8 cellular contexts compared by ENCODE assay signal in the genomic region with DNA sequence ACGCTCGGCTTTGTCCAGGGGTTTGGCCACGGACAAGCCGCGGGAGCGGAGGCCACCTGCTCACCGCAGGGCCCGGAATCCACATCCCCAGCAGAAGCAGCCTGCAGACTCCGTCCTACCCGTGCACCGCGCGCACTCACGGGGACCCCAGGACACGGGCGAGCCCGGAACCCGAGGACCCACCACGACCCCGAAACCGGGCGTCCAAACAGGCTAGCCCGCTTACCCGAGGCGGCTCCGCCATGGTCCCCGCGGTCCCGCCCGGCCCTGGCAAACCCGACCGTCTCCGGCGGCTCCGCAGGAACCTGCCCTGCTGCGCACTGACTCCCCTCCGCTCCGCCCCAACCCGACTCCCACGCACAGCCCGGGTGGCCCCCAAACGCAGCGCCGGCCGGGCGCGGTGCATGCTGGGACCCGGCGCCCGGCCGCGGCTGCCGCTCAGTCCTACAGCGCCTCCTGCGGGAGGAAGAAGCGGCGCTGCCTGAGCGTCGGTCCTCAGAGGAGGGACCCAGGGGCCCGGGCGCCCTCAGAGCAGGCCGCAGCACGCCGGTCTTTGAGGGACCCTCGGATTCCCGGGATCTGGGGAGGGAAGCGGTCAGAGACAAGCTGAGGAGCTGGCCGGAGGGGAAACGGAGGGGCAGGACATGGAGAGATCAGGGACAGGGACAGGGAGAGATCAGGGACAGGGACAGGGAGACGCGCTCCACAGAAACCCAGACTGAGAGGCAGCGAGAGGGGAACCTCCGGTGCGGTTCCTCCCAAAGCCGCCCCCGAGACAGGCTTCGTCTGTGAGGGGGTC. TPM values are rescaled to one million over a fixed set of nuclear protein-coding genes. Genes with fewer than 3 reads are reported as not detected.
DNase-seq lines count a peak whose midpoint lies in the region; ATAC-seq and TF ChIP-seq lines count a peak whose summit lies in the region.

A gene with protein sequence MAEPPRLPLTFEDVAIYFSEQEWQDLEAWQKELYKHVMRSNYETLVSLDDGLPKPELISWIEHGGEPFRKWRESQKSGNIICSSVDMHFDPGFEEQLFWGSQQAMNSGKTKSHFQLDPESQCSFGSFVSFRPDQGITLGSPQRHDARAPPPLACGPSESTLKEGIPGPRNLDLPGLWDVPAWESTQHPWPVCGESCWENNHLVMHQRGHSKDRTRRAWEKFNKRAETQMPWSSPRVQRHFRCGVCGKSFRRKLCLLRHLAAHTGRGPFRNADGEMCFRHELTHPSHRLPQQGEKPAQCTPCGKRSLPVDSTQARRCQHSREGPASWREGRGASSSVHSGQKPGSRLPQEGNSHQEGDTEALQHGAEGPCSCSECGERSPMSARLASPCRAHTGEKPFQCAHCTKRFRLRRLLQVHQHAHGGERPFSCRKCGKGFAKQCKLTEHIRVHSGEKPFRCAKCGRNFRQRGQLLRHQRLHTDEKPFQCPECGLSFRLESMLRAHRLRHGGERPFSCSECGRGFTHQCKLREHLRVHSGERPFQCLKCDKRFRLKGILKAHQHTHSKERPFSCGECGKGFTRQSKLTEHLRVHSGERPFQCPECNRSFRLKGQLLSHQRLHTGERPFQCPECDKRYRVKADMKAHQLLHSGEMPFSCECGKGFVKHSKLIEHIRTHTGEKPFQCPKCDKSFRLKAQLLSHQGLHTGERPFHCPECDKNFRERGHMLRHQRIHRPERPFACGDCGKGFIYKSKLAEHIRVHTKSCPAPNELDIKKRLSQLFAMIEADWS (minus strand): TSS at position 322 of the 799 bp plus-strand sequence. CDS start 78 bp downstream, at position 244.

- H3K27ac ChIP-seq in CD4-positive, alpha-beta T cell (ENCODE audit: low read depth, low read length), result peak within 1 kb of the TSS; percentile 82
- H3K27ac ChIP-seq in dorsolateral prefrontal cortex, result peak within 1 kb of the TSS; percentile 79 to 100 (median 97)
- H3K27ac ChIP-seq in lung (ENCODE audit: low read depth in 1 of 2, low read length in 1 of 2), result peak within 1 kb of the TSS; percentile 95 to 96

- no peaks in the 10 kb centered on the region for H3K27me3 Mint-ChIP-seq in CD4-positive, alpha-beta T cell

- POLR2A ChIA-PET in CD4-positive, alpha-beta T cell (lab: Charles Lee), result interaction anchor here (1.0 to 1.2 kb wide), 7 partner anchors 25 to 105 kb away, joined by 3 to 10 read pairs (median 3); a partner anchor contains a TSS

- ATAC-seq in CD4-positive, alpha-beta T cell (ENCODE audit: poor library complexity), result peak; percentile 82
- ATAC-seq in GM19395 (IDR thresholded peaks at IDR 0.05; ENCODE audit: unreplicated experiment), result peak; percentile 81
- peak; percentile 74 for ATAC-seq in HG03558 (IDR thresholded peaks at IDR 0.05; ENCODE audit: extremely low read depth, unreplicated experiment)
- ATAC-seq in lung (ENCODE audit: insufficient read depth, low FRiP score), result peak; percentile 98

- no peaks in the 10 kb centered on the region for H3K27me3 ChIP-seq in CD4-positive, alpha-beta T cell (ENCODE audit: control insufficient read depth, insufficient read depth, low read length)
- H3K27me3 ChIP-seq in dorsolateral prefrontal cortex (no peaks in the 10 kb centered on the region), lung (ENCODE audit: control insufficient read depth, insufficient read depth) (no peaks in the 10 kb centered on the region)

- H3K9me3 Mint-ChIP-seq in CD4-positive, alpha-beta T cell, result no peaks in the 10 kb centered on the region

- peak within 1 kb of the TSS; percentile 93 for H3K27ac Mint-ChIP-seq in CD4-positive, alpha-beta T cell

- intact Hi-C loops in CD4-positive, alpha-beta T cell (cut with DNase I, micrococcal nuclease), result loop anchor here (1.0 to 2.0 kb wide), 11 partner anchors 19 to 206 kb away; a partner anchor contains a TSS
- intact Hi-C loops in dorsolateral prefrontal cortex (cut with DNase I), result loop anchor here (1.0 to 5.0 kb wide), 6 partner anchors 26 to 84 kb away; a partner anchor contains a TSS

- H3K36me3 Mint-ChIP-seq in CD4-positive, alpha-beta T cell (ENCODE audit: low read depth), result peaks cover 26% of the 10 kb centered on the region

- peak within 1 kb of the TSS; percentile 43 to 100 (median 95) for H3K4me3 ChIP-seq in dorsolateral prefrontal cortex
- H3K4me3 ChIP-seq in lung, result peak within 1 kb of the TSS; percentile 93

- no peaks in the 10 kb centered on the region for H3K9me3 ChIP-seq in CD4-positive, alpha-beta T cell (ENCODE audit: control insufficient read depth, low read length)
- H3K9me3 ChIP-seq in lung (ENCODE audit: control insufficient read depth in 2 of 2, insufficient read depth in 1 of 2, low read length in 1 of 2), result no peaks in the 10 kb centered on the region

- peak; percentile 87 for TF ChIP-seq CTCF in CD4-positive, alpha-beta T cell (IDR thresholded peaks at IDR 0.05)
- TF ChIP-seq CTCF in dorsolateral prefrontal cortex (IDR thresholded peaks at IDR 0.05 in 54 of 56, conservative IDR thresholded peaks at IDR 0.05 in 2 of 56; ENCODE audit: low read depth in 1 of 56, partially characterized antibody in 56 of 56) (peak; percentile 71 to 99 (median 92)), lung (IDR thresholded peaks at IDR 0.05; ENCODE audit: control extremely low read depth, extremely low read depth) (peak; percentile 79)

- peaks cover 2 to 5% of the 10 kb centered on the region in 2 donors for H3K4me1 ChIP-seq in lung (ENCODE audit: control insufficient read depth in 2 of 2, insufficient read depth in 2 of 2, low read length in 2 of 2)

- WGBS in lung, 2 donors, result 0% methylated on average over 63 to 77 of the region's 77 CpGs

- H3K36me3 ChIP-seq in lung (ENCODE audit: control insufficient read depth in 2 of 2, insufficient read depth in 2 of 2, low read length in 2 of 2), result no peaks in the 10 kb centered on the region

- CTCF ChIA-PET in CD4-positive, alpha-beta T cell (lab: Charles Lee), result interaction anchor here (0.8 to 1.0 kb wide), 3 partner anchors 25 to 85 kb away, joined by 3 to 4 read pairs (median 3); no protein-coding TSS in a partner anchor

- H3K4me3 Mint-ChIP-seq in CD4-positive, alpha-beta T cell, result peak within 1 kb of the TSS; percentile 100

- peak; percentile 81 to 91 (median 88) for DNase-seq in CD4-positive, alpha-beta T cell
- DNase-seq in NCI-H748 treated with DMSO at 0.1 percent for 48 hours (lab: John Stamatoyannopoulos, UW) (peak; percentile 74), dorsolateral prefrontal cortex (peak; percentile 58 to 91 (median 78)), lung (ENCODE audit: low spot score) (peak; percentile 88)
- peak; percentile 92 to 94 for DNase-seq in activated CD4-positive, alpha-beta T cell treated with anti-CD3 and anti-CD28 coated beads, Interleukin-2, amount 50 U/mL, for 4 hours
- peak; percentile 90 to 94 (median 91) for DNase-seq in stimulated activated CD4-positive, alpha-beta T cell treated with anti-CD3 and anti-CD28 coated beads, TNF-alpha, amount 100 ng/mL, for 24 hours (ENCODE audit: low read depth in 3 of 3)

- H3K4me1 Mint-ChIP-seq in CD4-positive, alpha-beta T cell (ENCODE audit: low read depth), result peaks cover 26% of the 10 kb centered on the region

RNA-seq across cellular contexts. Expression of the gene that starts here (rescaled TPM):
- 1 to 10 TPM; 2.7 to 3.5 TPM for total RNA-seq in CD4-positive, alpha-beta T cell
- 10 to 100 TPM in 115 of 120 experiments, 1 to 10 TPM in 5; 7.0 to 22.7 (median 15.0) TPM for total RNA-seq in dorsolateral prefrontal cortex
- total RNA-seq in lung, result 1 to 10 TPM; 5.5 to 5.9 TPM
- polyA plus RNA-seq in lung, result 1 to 10 TPM; 2.0 to 3.4 TPM

Comparison
In these comparisons a context has a peak if more than half of its experiments do, and no peak if none do; other contexts are left out.
1. Peak in every context shown above with its lines: DNase-seq, ATAC-seq, H3K4me3 ChIP-seq and H3K27ac ChIP-seq.